ENCODE assay signal across 38 cellular contexts in the genomic region with DNA sequence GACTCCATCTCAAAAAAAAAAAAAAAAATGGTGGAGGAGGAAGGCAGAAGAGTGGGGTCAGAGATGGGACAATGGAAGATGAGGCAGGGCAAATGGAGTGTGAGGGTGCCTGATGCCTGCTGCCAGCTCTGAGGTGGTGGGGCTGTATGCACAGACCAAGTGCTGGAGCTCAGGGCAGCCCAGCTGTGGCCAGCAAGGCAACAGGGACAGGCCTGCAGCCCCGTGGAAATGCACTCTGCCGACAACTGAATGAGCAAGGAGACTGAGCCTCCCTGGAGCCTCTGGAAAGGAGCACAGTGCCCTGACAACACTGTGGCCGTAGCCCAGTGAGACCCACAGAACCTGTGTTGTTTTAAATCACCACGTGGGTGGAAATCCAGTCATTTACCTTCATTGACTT. TPM values are rescaled to one million over a fixed set of nuclear protein-coding genes. Genes with fewer than 3 reads are reported as not detected.
"Had no signal": no experiment of that assay in that cellular context is flagged by ENCODE, and none has a peak within 500 bp of the region (broad histone marks: within the 10 kb centered on the region; RNA-seq: fewer than 3 reads in every experiment).

No MANE protein-coding gene starts in this region.

- DNase-seq: Karpas-422, Kasumi-1, MG63, MM.1S, MV-4-11, NCI-H1048, NCI-H1092, NCI-H1092 treated with DMSO at 0.1 percent for 48 hours, NCI-H1105, NCI-H1105 treated with DMSO at 0.1 percent for 48 hours, NCI-H1417, NCI-H1417 treated with DMSO at 0.1 percent for 48 hours, NCI-H1436, NCI-H1436 treated with DMSO at 0.1 percent for 48 hours, NCI-H146, NCI-H1694, NCI-H1694 treated with DMSO at 0.1 percent for 48 hours, NCI-H187, NCI-H187 treated with DMSO at 0.1 percent for 48 hours, NCI-H1930, NCI-H2029, NCI-H2029 treated with DMSO at 0.1 percent for 48 hours, NCI-H2081, NCI-H2081 treated with DMSO at 0.1 percent for 48 hours, NCI-H2107, NCI-H2171, NCI-H2171 treated with DMSO at 0.1 percent for 48 hours, NCI-H2227 treated with DMSO at 0.1 percent for 48 hours, NCI-H226, NCI-H345, NCI-H446, NCI-H446 treated with DMSO at 0.1 percent for 48 hours, NCI-H510A, NCI-H510A treated with DMSO at 0.1 percent for 48 hours had no signal

- H3K36me3 ChIP-seq: MG63 had no signal

- H3K4me3 ChIP-seq: MG63 had no signal

RNA-seq across cellular contexts. Expression of a gene that starts 22.9 kb away (rescaled TPM):
- total RNA-seq: LHCN-M2, M059J, MCF 10A, NCI-H460 had no signal
